In the genomic region with DNA sequence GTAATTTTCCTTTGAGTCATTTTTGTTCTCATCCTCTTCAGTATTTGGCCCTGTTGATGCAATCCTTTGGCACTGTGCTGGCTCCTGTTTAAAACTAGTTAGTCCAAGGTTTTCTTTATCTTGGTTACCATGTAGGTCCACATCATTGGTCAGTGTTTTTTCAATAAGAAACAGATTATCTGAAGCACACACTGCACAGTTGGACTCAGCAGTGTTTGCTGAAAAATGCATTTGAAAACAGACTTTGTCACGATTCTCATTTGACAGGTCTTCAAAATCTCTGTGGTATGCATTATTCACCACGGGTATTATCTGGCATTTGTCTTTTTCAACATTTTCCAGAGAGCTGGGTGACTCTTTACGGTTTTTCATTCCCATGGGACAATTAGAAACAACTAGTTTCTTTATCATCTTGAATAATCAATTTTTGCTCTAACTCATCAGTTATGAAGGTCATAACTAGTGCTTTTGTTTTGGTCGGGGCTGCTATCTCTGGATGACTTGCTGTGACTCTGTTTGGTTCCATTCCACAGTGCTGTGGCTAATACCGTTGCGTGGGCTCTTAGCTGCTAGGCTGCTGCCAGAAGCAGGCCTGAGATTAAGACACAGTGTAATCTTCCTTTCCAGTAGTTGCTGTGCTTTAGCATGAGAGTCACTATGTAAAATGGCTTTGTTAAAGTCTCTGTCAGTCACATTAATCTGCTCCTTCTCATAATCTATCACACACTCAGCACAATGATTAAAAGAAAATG, we compare ENCODE assay signal across 1 cellular context.
TF ChIP-seq lines count a peak whose summit lies in the region.

No MANE protein-coding gene starts in this region.

TF ChIP-seq in GM23338, 12 proteins besides CTCF, POLR2A, EP300 and RAD21 (continued from another document):
- TF ChIP-seq POLR2AphosphoS5 (IDR thresholded peaks at IDR 0.05; ENCODE audit: low read depth): no peak
- TF ChIP-seq ZNF114 (CRISPR knock-in tag; IDR thresholded peaks at IDR 0.05): no peak
- TF ChIP-seq JUNB (IDR thresholded peaks at IDR 0.05; ENCODE audit: unreplicated experiment): no peak
- TF ChIP-seq ZNF331 (CRISPR knock-in tag; IDR thresholded peaks at IDR 0.05; ENCODE audit: low read depth): no peak
- TF ChIP-seq CREB1 (CRISPR knock-in tag; IDR thresholded peaks at IDR 0.05; ENCODE audit: low read depth): no peak
TF ChIP-seq in GM23338: peak in this region for 0.
